1 cellular context compared by ENCODE assay signal in the genomic region with DNA sequence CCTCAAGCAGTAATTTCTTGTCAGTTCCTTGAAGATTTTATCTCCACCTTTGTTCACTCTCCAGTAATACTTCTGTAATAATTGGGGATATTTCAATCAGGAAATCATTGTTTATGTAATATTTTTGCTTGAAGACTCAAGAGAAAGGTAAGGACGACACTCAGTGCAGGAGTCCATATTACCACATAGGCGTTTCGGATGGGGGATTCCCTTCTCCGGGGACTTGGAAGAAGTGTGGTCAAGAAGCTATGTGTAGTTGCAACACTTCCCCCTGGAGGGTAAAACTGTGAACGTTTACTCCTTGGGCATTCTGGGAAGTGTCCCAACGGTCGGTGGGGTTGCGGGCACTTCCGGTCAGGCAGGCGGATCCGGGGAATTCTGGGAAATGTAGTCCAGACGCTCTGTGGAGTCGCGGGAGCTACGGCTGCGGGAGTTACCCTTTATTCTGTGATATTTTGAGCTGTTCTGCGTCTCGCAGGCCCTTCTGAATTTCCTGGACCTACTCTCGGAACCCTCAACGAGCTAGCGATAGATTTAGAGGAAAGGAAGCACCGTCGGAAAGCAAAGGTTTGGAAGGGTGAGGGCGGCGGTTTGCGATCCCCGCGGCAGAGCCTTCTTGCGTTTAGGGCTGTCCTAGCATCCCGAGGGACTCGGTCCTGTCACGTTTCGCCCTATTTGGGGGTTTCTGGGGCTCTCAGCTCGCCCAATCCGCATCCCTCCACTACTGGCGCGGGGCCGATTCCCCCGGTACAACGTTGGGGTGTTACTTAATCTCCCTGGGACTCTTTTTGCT.
TF ChIP-seq lines count a peak whose summit lies in the region.

A gene (plus strand): TSS at position 395 of the 793 bp plus-strand sequence. CDS start 11,499 bp downstream, outside the sequence.

TF ChIP-seq in K562, 482 proteins besides CTCF, POLR2A, EP300 and RAD21 (continued from another document and continues in another):
- TF ChIP-seq, protein P1, sequence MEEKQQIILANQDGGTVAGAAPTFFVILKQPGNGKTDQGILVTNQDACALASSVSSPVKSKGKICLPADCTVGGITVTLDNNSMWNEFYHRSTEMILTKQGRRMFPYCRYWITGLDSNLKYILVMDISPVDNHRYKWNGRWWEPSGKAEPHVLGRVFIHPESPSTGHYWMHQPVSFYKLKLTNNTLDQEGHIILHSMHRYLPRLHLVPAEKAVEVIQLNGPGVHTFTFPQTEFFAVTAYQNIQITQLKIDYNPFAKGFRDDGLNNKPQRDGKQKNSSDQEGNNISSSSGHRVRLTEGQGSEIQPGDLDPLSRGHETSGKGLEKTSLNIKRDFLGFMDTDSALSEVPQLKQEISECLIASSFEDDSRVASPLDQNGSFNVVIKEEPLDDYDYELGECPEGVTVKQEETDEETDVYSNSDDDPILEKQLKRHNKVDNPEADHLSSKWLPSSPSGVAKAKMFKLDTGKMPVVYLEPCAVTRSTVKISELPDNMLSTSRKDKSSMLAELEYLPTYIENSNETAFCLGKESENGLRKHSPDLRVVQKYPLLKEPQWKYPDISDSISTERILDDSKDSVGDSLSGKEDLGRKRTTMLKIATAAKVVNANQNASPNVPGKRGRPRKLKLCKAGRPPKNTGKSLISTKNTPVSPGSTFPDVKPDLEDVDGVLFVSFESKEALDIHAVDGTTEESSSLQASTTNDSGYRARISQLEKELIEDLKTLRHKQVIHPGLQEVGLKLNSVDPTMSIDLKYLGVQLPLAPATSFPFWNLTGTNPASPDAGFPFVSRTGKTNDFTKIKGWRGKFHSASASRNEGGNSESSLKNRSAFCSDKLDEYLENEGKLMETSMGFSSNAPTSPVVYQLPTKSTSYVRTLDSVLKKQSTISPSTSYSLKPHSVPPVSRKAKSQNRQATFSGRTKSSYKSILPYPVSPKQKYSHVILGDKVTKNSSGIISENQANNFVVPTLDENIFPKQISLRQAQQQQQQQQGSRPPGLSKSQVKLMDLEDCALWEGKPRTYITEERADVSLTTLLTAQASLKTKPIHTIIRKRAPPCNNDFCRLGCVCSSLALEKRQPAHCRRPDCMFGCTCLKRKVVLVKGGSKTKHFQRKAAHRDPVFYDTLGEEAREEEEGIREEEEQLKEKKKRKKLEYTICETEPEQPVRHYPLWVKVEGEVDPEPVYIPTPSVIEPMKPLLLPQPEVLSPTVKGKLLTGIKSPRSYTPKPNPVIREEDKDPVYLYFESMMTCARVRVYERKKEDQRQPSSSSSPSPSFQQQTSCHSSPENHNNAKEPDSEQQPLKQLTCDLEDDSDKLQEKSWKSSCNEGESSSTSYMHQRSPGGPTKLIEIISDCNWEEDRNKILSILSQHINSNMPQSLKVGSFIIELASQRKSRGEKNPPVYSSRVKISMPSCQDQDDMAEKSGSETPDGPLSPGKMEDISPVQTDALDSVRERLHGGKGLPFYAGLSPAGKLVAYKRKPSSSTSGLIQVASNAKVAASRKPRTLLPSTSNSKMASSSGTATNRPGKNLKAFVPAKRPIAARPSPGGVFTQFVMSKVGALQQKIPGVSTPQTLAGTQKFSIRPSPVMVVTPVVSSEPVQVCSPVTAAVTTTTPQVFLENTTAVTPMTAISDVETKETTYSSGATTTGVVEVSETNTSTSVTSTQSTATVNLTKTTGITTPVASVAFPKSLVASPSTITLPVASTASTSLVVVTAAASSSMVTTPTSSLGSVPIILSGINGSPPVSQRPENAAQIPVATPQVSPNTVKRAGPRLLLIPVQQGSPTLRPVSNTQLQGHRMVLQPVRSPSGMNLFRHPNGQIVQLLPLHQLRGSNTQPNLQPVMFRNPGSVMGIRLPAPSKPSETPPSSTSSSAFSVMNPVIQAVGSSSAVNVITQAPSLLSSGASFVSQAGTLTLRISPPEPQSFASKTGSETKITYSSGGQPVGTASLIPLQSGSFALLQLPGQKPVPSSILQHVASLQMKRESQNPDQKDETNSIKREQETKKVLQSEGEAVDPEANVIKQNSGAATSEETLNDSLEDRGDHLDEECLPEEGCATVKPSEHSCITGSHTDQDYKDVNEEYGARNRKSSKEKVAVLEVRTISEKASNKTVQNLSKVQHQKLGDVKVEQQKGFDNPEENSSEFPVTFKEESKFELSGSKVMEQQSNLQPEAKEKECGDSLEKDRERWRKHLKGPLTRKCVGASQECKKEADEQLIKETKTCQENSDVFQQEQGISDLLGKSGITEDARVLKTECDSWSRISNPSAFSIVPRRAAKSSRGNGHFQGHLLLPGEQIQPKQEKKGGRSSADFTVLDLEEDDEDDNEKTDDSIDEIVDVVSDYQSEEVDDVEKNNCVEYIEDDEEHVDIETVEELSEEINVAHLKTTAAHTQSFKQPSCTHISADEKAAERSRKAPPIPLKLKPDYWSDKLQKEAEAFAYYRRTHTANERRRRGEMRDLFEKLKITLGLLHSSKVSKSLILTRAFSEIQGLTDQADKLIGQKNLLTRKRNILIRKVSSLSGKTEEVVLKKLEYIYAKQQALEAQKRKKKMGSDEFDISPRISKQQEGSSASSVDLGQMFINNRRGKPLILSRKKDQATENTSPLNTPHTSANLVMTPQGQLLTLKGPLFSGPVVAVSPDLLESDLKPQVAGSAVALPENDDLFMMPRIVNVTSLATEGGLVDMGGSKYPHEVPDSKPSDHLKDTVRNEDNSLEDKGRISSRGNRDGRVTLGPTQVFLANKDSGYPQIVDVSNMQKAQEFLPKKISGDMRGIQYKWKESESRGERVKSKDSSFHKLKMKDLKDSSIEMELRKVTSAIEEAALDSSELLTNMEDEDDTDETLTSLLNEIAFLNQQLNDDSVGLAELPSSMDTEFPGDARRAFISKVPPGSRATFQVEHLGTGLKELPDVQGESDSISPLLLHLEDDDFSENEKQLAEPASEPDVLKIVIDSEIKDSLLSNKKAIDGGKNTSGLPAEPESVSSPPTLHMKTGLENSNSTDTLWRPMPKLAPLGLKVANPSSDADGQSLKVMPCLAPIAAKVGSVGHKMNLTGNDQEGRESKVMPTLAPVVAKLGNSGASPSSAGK (IDR thresholded peaks at IDR 0.05) = peak; percentile 47; the same call in 1 of the 2 replicates
- TF ChIP-seq, protein P2, sequence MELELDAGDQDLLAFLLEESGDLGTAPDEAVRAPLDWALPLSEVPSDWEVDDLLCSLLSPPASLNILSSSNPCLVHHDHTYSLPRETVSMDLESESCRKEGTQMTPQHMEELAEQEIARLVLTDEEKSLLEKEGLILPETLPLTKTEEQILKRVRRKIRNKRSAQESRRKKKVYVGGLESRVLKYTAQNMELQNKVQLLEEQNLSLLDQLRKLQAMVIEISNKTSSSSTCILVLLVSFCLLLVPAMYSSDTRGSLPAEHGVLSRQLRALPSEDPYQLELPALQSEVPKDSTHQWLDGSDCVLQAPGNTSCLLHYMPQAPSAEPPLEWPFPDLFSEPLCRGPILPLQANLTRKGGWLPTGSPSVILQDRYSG (tag; conservative IDR thresholded peaks at IDR 0.05; ENCODE audit: low read depth) = 0 out of 2 replicates have a peak, but pooled peaks have one; percentile 44
- TF ChIP-seq SUPT5H (IDR thresholded peaks at IDR 0.05) (0 out of 2 replicates have a peak, but pooled peaks have one; percentile 22), TEAD1 (CRISPR knock-in tag; IDR thresholded peaks at IDR 0.05) (peak in 1 of 2 experiments; percentile 54; a peak in 2 of 4 replicates), POLR3A (IDR thresholded peaks at IDR 0.05; ENCODE audit: borderline replicate concordance, extremely low read depth, insufficient read depth, insufficient read length) (no peak), RBM39 (optimal IDR thresholded peaks at IDR 0.05; ENCODE audit: low read depth, low read length) (no peak), EHMT2 (IDR thresholded peaks at IDR 0.05) (peak; percentile 93), YY1 (IDR thresholded peaks at IDR 0.05; ENCODE audit: borderline replicate concordance in 1 of 3, control insufficient read depth in 1 of 3, extremely low read depth in 1 of 3, insufficient read depth in 3 of 3, insufficient read length in 1 of 3, insufficient replicate concordance in 2 of 3, low read depth in 1 of 3, low read length in 2 of 3) (peak in 2 of 3 experiments; percentile 27 to 62), CBX3 (IDR thresholded peaks at IDR 0.05; ENCODE audit: borderline replicate concordance in 1 of 2, low read length in 2 of 2) (peak in 1 of 2 experiments; percentile 90; a peak in 2 of 3 replicates), POLR2AphosphoS5 (IDR thresholded peaks at IDR 0.05; ENCODE audit: control insufficient read depth, insufficient read depth, low read depth, low read length) (0 out of 2 replicates have a peak, but pooled peaks have one; percentile 23), ZNF23 (CRISPR knock-in tag; IDR thresholded peaks at IDR 0.05) (no peak), JUND (IDR thresholded peaks at IDR 0.05; ENCODE audit: borderline replicate concordance, low read depth, low read length) (peak; percentile 53; the same call in 1 of the 2 replicates), JUND (tag; IDR thresholded peaks at IDR 0.05; ENCODE audit: borderline replicate concordance, low read depth, low read length) (peak; percentile 41; the same call in 2 of the 3 replicates), ZNF766 (CRISPR knock-in tag; conservative IDR thresholded peaks at IDR 0.05) (peak; percentile 77; the same call in 1 of the 2 replicates), FOXM1 (IDR thresholded peaks at IDR 0.05; ENCODE audit: low read depth) (peak; percentile 94), FOXM1 (CRISPR knock-in tag; IDR thresholded peaks at IDR 0.05; ENCODE audit: low read depth) (no peak), ETV1 (tag; conservative IDR thresholded peaks at IDR 0.05; ENCODE audit: low read depth) (peak; percentile 95), ZNF239 (CRISPR knock-in tag; IDR thresholded peaks at IDR 0.05) (peak; percentile 89), GATAD2A (IDR thresholded peaks at IDR 0.05) (no peak), CBX5 (IDR thresholded peaks at IDR 0.05; ENCODE audit: borderline replicate concordance, low read depth) (peak; percentile 71; the same call in 1 of the 2 replicates), FOXK2 (conservative IDR thresholded peaks at IDR 0.05 in 1 of 2, IDR thresholded peaks at IDR 0.05 in 1 of 2; ENCODE audit: low read depth in 2 of 2) (peak in 1 of 2 experiments; percentile 60; a peak in 2 of 4 replicates), PHF8 (IDR thresholded peaks at IDR 0.05; ENCODE audit: borderline replicate concordance, low read length) (peak; percentile 40; the same call in 1 of the 2 replicates), ARID1B (IDR thresholded peaks at IDR 0.05) (peak; percentile 30; the same call in 1 of the 2 replicates), NFRKB (IDR thresholded peaks at IDR 0.05; ENCODE audit: low read depth) (0 out of 2 replicates have a peak, but pooled peaks have one; percentile 24), HCFC1 (IDR thresholded peaks at IDR 0.05; ENCODE audit: low read depth, low read length) (peak; percentile 96), ZKSCAN1 (IDR thresholded peaks at IDR 0.05; ENCODE audit: low read depth, low read length) (peak; percentile 26; the same call in 1 of the 2 replicates), GATAD2B (IDR thresholded peaks at IDR 0.05; ENCODE audit: borderline replicate concordance) (peak; percentile 43; the same call in 1 of the 2 replicates), PPARD (CRISPR knock-in tag; IDR thresholded peaks at IDR 0.05) (no peak), BHLHE40 (IDR thresholded peaks at IDR 0.05; ENCODE audit: low read length) (0 out of 2 replicates have a peak, but pooled peaks have one; percentile 23), TRIM24 (IDR thresholded peaks at IDR 0.05) (peak; percentile 80 to 81), NRF1 (conservative IDR thresholded peaks at IDR 0.05 in 1 of 2, IDR thresholded peaks at IDR 0.05 in 1 of 2) (peak; percentile 38 to 54; a peak in 2 of 4 replicates), NR2C2 (CRISPR knock-in tag; IDR thresholded peaks at IDR 0.05) (no peak), NR2C2 (tag; IDR thresholded peaks at IDR 0.05) (peak; percentile 92), TOE1 (IDR thresholded peaks at IDR 0.05; ENCODE audit: borderline replicate concordance) (0 out of 2 replicates have a peak, but pooled peaks have one; percentile 22), TOE1 (CRISPR knock-in tag; IDR thresholded peaks at IDR 0.05; ENCODE audit: borderline replicate concordance, low read depth) (no peak)
- TF ChIP-seq, protein P3, sequence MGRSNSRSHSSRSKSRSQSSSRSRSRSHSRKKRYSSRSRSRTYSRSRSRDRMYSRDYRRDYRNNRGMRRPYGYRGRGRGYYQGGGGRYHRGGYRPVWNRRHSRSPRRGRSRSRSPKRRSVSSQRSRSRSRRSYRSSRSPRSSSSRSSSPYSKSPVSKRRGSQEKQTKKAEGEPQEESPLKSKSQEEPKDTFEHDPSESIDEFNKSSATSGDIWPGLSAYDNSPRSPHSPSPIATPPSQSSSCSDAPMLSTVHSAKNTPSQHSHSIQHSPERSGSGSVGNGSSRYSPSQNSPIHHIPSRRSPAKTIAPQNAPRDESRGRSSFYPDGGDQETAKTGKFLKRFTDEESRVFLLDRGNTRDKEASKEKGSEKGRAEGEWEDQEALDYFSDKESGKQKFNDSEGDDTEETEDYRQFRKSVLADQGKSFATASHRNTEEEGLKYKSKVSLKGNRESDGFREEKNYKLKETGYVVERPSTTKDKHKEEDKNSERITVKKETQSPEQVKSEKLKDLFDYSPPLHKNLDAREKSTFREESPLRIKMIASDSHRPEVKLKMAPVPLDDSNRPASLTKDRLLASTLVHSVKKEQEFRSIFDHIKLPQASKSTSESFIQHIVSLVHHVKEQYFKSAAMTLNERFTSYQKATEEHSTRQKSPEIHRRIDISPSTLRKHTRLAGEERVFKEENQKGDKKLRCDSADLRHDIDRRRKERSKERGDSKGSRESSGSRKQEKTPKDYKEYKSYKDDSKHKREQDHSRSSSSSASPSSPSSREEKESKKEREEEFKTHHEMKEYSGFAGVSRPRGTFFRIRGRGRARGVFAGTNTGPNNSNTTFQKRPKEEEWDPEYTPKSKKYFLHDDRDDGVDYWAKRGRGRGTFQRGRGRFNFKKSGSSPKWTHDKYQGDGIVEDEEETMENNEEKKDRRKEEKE (IDR thresholded peaks at IDR 0.05; ENCODE audit: borderline replicate concordance in 1 of 2, control insufficient read depth in 1 of 2, low read depth in 2 of 2, low read length in 1 of 2) = peak in 1 of 2 experiments; percentile 59; a peak in 1 of 4 replicates
- TF ChIP-seq, protein P4, sequence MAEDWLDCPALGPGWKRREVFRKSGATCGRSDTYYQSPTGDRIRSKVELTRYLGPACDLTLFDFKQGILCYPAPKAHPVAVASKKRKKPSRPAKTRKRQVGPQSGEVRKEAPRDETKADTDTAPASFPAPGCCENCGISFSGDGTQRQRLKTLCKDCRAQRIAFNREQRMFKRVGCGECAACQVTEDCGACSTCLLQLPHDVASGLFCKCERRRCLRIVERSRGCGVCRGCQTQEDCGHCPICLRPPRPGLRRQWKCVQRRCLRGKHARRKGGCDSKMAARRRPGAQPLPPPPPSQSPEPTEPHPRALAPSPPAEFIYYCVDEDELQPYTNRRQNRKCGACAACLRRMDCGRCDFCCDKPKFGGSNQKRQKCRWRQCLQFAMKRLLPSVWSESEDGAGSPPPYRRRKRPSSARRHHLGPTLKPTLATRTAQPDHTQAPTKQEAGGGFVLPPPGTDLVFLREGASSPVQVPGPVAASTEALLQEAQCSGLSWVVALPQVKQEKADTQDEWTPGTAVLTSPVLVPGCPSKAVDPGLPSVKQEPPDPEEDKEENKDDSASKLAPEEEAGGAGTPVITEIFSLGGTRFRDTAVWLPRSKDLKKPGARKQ (CRISPR knock-in tag; IDR thresholded peaks at IDR 0.05) = peak; percentile 56; the same call in 1 of the 2 replicates
